In genomic region chr17:81867123-81867951, GRCh38 we compare ENCODE assay signal across 1 cellular context.
TF ChIP-seq lines count a peak whose summit lies in the region.

No MANE protein-coding gene starts in this region.

TF ChIP-seq in HEK293, 187 proteins besides CTCF, POLR2A, EP300 and RAD21 (continued from another document and continues in another):
- TF ChIP-seq ZNF280C (tag by site-specific recombination; IDR thresholded peaks at IDR 0.05) (no peak), ZNF335 (tag by site-specific recombination; conservative IDR thresholded peaks at IDR 0.05) (peak; percentile 39), PRDM4 (tag by site-specific recombination; IDR thresholded peaks at IDR 0.05) (peak; percentile 48; the same call in 1 of the 2 replicates), ZNF248 (tag by site-specific recombination; IDR thresholded peaks at IDR 0.05) (no peak), ZBTB48 (tag by site-specific recombination; IDR thresholded peaks at IDR 0.05) (peak; percentile 86), ZNF366 (tag by site-specific recombination; conservative IDR thresholded peaks at IDR 0.05) (no peak), ATF2 (tag by site-specific recombination; IDR thresholded peaks at IDR 0.05; ENCODE audit: low read depth) (no peak), RBAK (tag by site-specific recombination; IDR thresholded peaks at IDR 0.05) (no peak), ZNF138 (tag by site-specific recombination; IDR thresholded peaks at IDR 0.05; ENCODE audit: borderline replicate concordance) (no peak), GLIS2 (tag by site-specific recombination; IDR thresholded peaks at IDR 0.05) (peak; percentile 83), ZNF521 (tag by site-specific recombination; IDR thresholded peaks at IDR 0.05) (no peak), ZNF514 (tag by site-specific recombination; IDR thresholded peaks at IDR 0.05) (no peak), PRDM6 (tag by site-specific recombination; IDR thresholded peaks at IDR 0.05) (no peak), YY2 (tag by site-specific recombination; IDR thresholded peaks at IDR 0.05) (no peak), ZNF530 (tag by site-specific recombination; IDR thresholded peaks at IDR 0.05; ENCODE audit: low read depth) (no peak), PATZ1 (tag by site-specific recombination; IDR thresholded peaks at IDR 0.05) (peak; percentile 94), ZXDB (tag by site-specific recombination; IDR thresholded peaks at IDR 0.05) (0 out of 2 replicates have a peak, but pooled peaks have one; percentile 23), OVOL3 (tag by site-specific recombination; IDR thresholded peaks at IDR 0.05) (no peak; the same call in none of the 2 replicates), GFI1B (tag by site-specific recombination; IDR thresholded peaks at IDR 0.05) (no peak), ZNF302 (tag by site-specific recombination; IDR thresholded peaks at IDR 0.05; ENCODE audit: low read depth) (no peak), ZNF37A (tag by site-specific recombination; IDR thresholded peaks at IDR 0.05) (no peak), ZNF16 (tag by site-specific recombination; IDR thresholded peaks at IDR 0.05; ENCODE audit: low read depth) (no peak), ZNF580 (tag by site-specific recombination; IDR thresholded peaks at IDR 0.05) (no peak), REPIN1 (tag by site-specific recombination; IDR thresholded peaks at IDR 0.05; ENCODE audit: low read depth) (no peak), ZNF776 (tag by site-specific recombination; IDR thresholded peaks at IDR 0.05; ENCODE audit: borderline replicate concordance) (no peak), KLF17 (tag by site-specific recombination; IDR thresholded peaks at IDR 0.05) (no peak), INSM2 (tag by site-specific recombination; IDR thresholded peaks at IDR 0.05) (no peak), ZBTB6 (tag by site-specific recombination; IDR thresholded peaks at IDR 0.05) (no peak), GLIS1 (tag by site-specific recombination; IDR thresholded peaks at IDR 0.05) (peak; percentile 76), ZNF747 (tag by site-specific recombination; IDR thresholded peaks at IDR 0.05) (no peak), ZFHX2 (tag by site-specific recombination; conservative IDR thresholded peaks at IDR 0.05) (no peak), ZNF664 (tag by site-specific recombination; IDR thresholded peaks at IDR 0.05) (no peak), HIC1 (tag by site-specific recombination; IDR thresholded peaks at IDR 0.05) (peak; percentile 90), ZBTB44 (tag by site-specific recombination; IDR thresholded peaks at IDR 0.05) (no peak), ZNF561 (tag by site-specific recombination; IDR thresholded peaks at IDR 0.05; ENCODE audit: borderline replicate concordance) (no peak), KLF1 (tag by site-specific recombination; IDR thresholded peaks at IDR 0.05) (peak; percentile 68), ZNF362 (tag by site-specific recombination; IDR thresholded peaks at IDR 0.05) (no peak), ZSCAN23 (tag by site-specific recombination; IDR thresholded peaks at IDR 0.05) (no peak), ZNF596 (tag by site-specific recombination; IDR thresholded peaks at IDR 0.05) (no peak)
